20 cellular contexts compared by ENCODE assay signal in the genomic region with DNA sequence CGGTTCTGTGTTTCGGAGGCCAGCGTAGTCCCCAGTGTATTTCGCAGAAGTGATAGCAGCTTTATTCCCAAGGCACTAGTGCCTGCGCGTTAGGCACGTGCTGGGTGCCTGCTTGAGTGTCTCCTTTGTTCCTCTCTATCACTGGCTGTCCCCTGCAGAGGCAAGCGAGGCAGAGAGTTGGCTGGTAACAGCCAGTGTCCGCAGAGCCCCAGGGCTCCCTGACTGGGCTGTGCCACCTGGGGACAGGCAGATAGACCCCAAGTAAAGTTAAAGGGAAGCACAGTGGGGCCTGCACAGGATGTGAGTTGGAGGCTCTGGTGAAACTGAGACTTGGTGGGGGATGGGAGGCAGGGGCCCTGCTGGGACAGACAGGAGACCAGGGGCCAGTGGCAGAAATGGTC. TPM values are rescaled to one million over a fixed set of nuclear protein-coding genes. Genes with fewer than 3 reads are reported as not detected.
A peak's percentile ranks its signal among the peaks of the same experiment; 100 is the strongest.
DNase-seq lines count a peak whose midpoint lies in the region; ATAC-seq and TF ChIP-seq lines count a peak whose summit lies in the region.
"Had no signal": no experiment of that assay in that cellular context is flagged by ENCODE, and none has a peak within 500 bp of the region (broad histone marks: within the 10 kb centered on the region; RNA-seq: fewer than 3 reads in every experiment).

No MANE protein-coding gene starts in this region.

- DNase-seq in activated naive CD4-positive, alpha-beta T cell treated with anti-CD3 and anti-CD28 coated beads for 36 hours: peak; percentile 49
- DNase-seq in activated naive CD4-positive, alpha-beta T cell treated with anti-CD3 and anti-CD28 coated beads, Interleukin-2, amount 50 U/mL, for 16 hours: no peak
- DNase-seq in RWPE2 (ENCODE audit: low spot score) (peak; percentile 60), head of caudate nucleus (peak in 31 of 42 donors; percentile 17 to 64 (median 37)), superior temporal gyrus (ENCODE audit: extremely low spot score) (peak; percentile 55), foreskin fibroblast (no peak), CD1c-positive myeloid dendritic cell (ENCODE audit: extremely low spot score) (no peak), RKO (ENCODE audit: low spot score) (no peak)
- DNase-seq: ACHN; Calu3; NCI-H1694; NCI-H524 treated with DMSO at 0.1 percent for 48 hours; PC-3; right lobe of liver; stimulated activated CD4-positive, alpha-beta T cell treated with anti-CD3 and anti-CD28 coated beads, Interleukin-2, amount 100 ng/mL, for 48 hours; stimulated activated CD8-positive, alpha-beta memory T cell treated with anti-CD3 and anti-CD28 coated beads, Interleukin-4, amount 100 ng/mL, for 48 hours had no signal

- CTCF ChIA-PET in activated naive CD4-positive, alpha-beta T cell treated with anti-CD3 and anti-CD28 coated beads for 36 hours (lab: Charles Lee): interaction anchor here (0.8 to 3.8 kb wide), 5 partner anchors 15 to 166 kb away, joined by 3 to 23 read pairs (median 4); no protein-coding TSS in a partner anchor

- ATAC-seq in RWPE2 (ENCODE audit: low read depth): no peak
- ATAC-seq: HCT116, PC-3, right lobe of liver had no signal

- H3K36me3 ChIP-seq in RWPE2 (ENCODE audit: low read depth): no peaks in the 10 kb centered on the region
- H3K36me3 ChIP-seq: cardiac muscle cell, right lobe of liver, tibial nerve had no signal

- no peak overlapping the region for H3K27ac Mint-ChIP-seq in activated naive CD4-positive, alpha-beta T cell treated with anti-CD3 and anti-CD28 coated beads for 36 hours

- no peaks in the 10 kb centered on the region for H3K9me3 ChIP-seq in RWPE2 (ENCODE audit: severe bottlenecking)
- H3K9me3 ChIP-seq: right lobe of liver had no signal

- TF ChIP-seq CTCF in RWPE2 (IDR thresholded peaks at IDR 0.05; ENCODE audit: poor library complexity, severe bottlenecking): no peak
- TF ChIP-seq CTCF in foreskin fibroblast (IDR thresholded peaks at IDR 0.05; ENCODE audit: low read depth, low read length): no peak

- H3K4me3 Mint-ChIP-seq in activated naive CD4-positive, alpha-beta T cell treated with anti-CD3 and anti-CD28 coated beads for 36 hours: no peak overlapping the region

- intact Hi-C loops in activated naive CD4-positive, alpha-beta T cell treated with anti-CD3 and anti-CD28 coated beads for 36 hours (cut with micrococcal nuclease): loop anchor here (5.0 to 10.0 kb wide), 2 partner anchors 166 to 888 kb away; partner anchors contain the start of gene TJP1
- intact Hi-C loops in head of caudate nucleus (cut with DNase I): no loop called here

- peaks cover 71% of the 10 kb centered on the region for H3K4me1 Mint-ChIP-seq in activated naive CD4-positive, alpha-beta T cell treated with anti-CD3 and anti-CD28 coated beads for 36 hours (ENCODE audit: low read depth)

- no peaks in the 10 kb centered on the region for H3K4me1 ChIP-seq in RWPE2 (ENCODE audit: insufficient read depth, poor library complexity, severe bottlenecking)
- H3K4me1 ChIP-seq: right lobe of liver, tibial nerve had no signal

- no peak overlapping the region for H3K27ac ChIP-seq in RWPE2 (ENCODE audit: poor library complexity, severe bottlenecking)
- H3K27ac ChIP-seq: cardiac muscle cell, right lobe of liver, tibial nerve had no signal

- H3K27me3 ChIP-seq in RWPE2 (ENCODE audit: insufficient read depth, poor library complexity, severe bottlenecking): no peaks in the 10 kb centered on the region
- H3K27me3 ChIP-seq: cardiac muscle cell, right lobe of liver, tibial nerve had no signal

- H3K9me3 Mint-ChIP-seq in activated naive CD4-positive, alpha-beta T cell treated with anti-CD3 and anti-CD28 coated beads for 36 hours: peaks cover 4% of the 10 kb centered on the region

- H3K27me3 Mint-ChIP-seq in activated naive CD4-positive, alpha-beta T cell treated with anti-CD3 and anti-CD28 coated beads for 36 hours (ENCODE audit: low read depth): no peaks in the 10 kb centered on the region

- peaks cover 5% of the 10 kb centered on the region for H3K36me3 Mint-ChIP-seq in activated naive CD4-positive, alpha-beta T cell treated with anti-CD3 and anti-CD28 coated beads for 36 hours (ENCODE audit: low read depth)

- H3K4me3 ChIP-seq in RWPE2 (ENCODE audit: severe bottlenecking) (no peak overlapping the region), foreskin fibroblast (ENCODE audit: low read depth in 1 of 2, low read length in 2 of 2) (no peak overlapping the region)
- H3K4me3 ChIP-seq: cardiac muscle cell, right lobe of liver, tibial nerve had no signal

RNA-seq across cellular contexts. Expression of gene APBA2, which starts 50.7 kb away (rescaled TPM):
- 10 to 100 TPM; 16.2 to 18.3 TPM for total RNA-seq in activated naive CD4-positive, alpha-beta T cell treated with anti-CD3 and anti-CD28 coated beads for 36 hours
- total RNA-seq: Calu3, MCF 10A had no signal

Comparison
In these comparisons a context has a peak if more than half of its experiments do, and no peak if none do; other contexts are left out.
1. DNase-seq: peak in activated naive CD4-positive, alpha-beta T cell treated with anti-CD3 and anti-CD28 coated beads for 36 hours (single experiment), RWPE2 (single experiment), head of caudate nucleus (31 of 42) and superior temporal gyrus (single experiment); none in activated naive CD4-positive, alpha-beta T cell treated with anti-CD3 and anti-CD28 coated beads, Interleukin-2, amount 50 U/mL, for 16 hours (single experiment), foreskin fibroblast (0 of 2), CD1c-positive myeloid dendritic cell (single experiment) and RKO (single experiment).